8 cellular contexts compared by ENCODE assay signal in the genomic region with DNA sequence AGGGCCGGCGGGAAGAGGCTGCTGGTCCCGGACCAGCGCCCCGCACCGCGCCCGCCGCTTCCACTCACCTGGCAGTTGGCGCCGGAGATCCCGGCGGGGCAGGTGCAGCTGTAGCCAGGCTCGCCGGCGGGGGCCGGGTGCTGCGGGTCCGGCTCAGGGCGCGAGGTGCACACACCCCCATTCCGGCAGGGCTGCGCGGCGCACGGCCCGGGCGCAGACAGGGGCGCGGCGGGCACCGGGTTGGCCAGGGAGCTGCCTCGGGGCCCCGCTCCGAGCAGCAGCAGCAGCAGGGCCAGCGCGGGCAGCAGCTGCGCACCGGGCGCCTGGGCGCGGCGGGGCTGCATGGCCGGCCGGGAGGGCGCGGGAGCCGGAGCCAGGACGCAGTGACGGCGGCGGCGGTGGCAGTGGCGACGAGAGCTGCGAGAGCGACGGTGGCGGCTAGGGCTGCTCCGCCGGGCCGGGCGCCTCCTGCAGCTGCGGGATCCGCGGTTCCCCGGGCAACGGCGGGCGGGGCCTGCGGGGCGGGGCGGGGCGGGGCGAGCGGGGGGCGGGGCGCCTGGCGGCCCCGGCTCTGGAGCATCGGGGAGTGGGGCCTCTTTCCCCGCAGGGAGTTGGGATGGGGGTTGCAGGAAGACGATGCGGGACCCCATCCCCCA. TPM values are rescaled to one million over a fixed set of nuclear protein-coding genes. Genes with fewer than 3 reads are reported as not detected.
DNase-seq lines count a peak whose midpoint lies in the region; ATAC-seq and TF ChIP-seq lines count a peak whose summit lies in the region.

A gene with protein sequence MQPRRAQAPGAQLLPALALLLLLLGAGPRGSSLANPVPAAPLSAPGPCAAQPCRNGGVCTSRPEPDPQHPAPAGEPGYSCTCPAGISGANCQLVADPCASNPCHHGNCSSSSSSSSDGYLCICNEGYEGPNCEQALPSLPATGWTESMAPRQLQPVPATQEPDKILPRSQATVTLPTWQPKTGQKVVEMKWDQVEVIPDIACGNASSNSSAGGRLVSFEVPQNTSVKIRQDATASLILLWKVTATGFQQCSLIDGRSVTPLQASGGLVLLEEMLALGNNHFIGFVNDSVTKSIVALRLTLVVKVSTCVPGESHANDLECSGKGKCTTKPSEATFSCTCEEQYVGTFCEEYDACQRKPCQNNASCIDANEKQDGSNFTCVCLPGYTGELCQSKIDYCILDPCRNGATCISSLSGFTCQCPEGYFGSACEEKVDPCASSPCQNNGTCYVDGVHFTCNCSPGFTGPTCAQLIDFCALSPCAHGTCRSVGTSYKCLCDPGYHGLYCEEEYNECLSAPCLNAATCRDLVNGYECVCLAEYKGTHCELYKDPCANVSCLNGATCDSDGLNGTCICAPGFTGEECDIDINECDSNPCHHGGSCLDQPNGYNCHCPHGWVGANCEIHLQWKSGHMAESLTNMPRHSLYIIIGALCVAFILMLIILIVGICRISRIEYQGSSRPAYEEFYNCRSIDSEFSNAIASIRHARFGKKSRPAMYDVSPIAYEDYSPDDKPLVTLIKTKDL (minus strand): TSS at position 476 of the 656 bp plus-strand sequence. CDS start 132 bp downstream, at position 344.

- H3K9me3 ChIP-seq in esophagus (ENCODE audit: control insufficient read depth in 2 of 2, insufficient read depth in 1 of 2, low read depth in 1 of 2, low read length in 1 of 2) (peaks cover 2 to 4% of the 10 kb centered on the region in 2 donors), upper lobe of left lung (no peaks in the 10 kb centered on the region)
- H3K9me3 ChIP-seq in naive thymus-derived CD4-positive, alpha-beta T cell (ENCODE audit: control insufficient read depth in 2 of 3, low read length in 3 of 3) = no peaks in the 10 kb centered on the region

- H3K36me3 ChIP-seq in esophagus (ENCODE audit: control insufficient read depth in 2 of 2, insufficient read depth in 2 of 2, low read length in 1 of 2) (no peaks in the 10 kb centered on the region), upper lobe of left lung (no peaks in the 10 kb centered on the region)
- no peaks in the 10 kb centered on the region for H3K36me3 ChIP-seq in naive thymus-derived CD4-positive, alpha-beta T cell (ENCODE audit: control insufficient read depth in 2 of 3, insufficient read depth in 3 of 3, low read length in 3 of 3)

- no peak for TF ChIP-seq CTCF in upper lobe of left lung (IDR thresholded peaks at IDR 0.05)

- WGBS in esophagus, 2 donors = 1% methylated on average over 73 to 84 of the region's 84 CpGs
- WGBS in upper lobe of left lung, 2 donors = 2% methylated on average over 14 to 33 of the region's 84 CpGs

- peaks cover 0 to 23% (median 13%) of the 10 kb centered on the region in 7 donors for H3K4me1 Mint-ChIP-seq in naive thymus-derived CD4-positive, alpha-beta T cell

- H3K4me1 ChIP-seq in esophagus (ENCODE audit: control insufficient read depth in 2 of 2, insufficient read depth in 2 of 2, low read length in 1 of 2) = peaks cover 5 to 11% of the 10 kb centered on the region in 2 donors
- H3K4me1 ChIP-seq in naive thymus-derived CD4-positive, alpha-beta T cell (ENCODE audit: control insufficient read depth in 2 of 2, insufficient read depth in 2 of 2, low read length in 2 of 2) = peaks cover 4 to 10% of the 10 kb centered on the region in 2 donors
- H3K4me1 ChIP-seq in upper lobe of left lung = peaks cover 15 to 24% (median 21%) of the 10 kb centered on the region in 4 donors

- no peak within 1 kb of the TSS for H3K27ac ChIP-seq in esophagus (ENCODE audit: low read depth in 2 of 2, low read length in 1 of 2)
- no peak within 1 kb of the TSS for H3K27ac ChIP-seq in naive thymus-derived CD4-positive, alpha-beta T cell (ENCODE audit: low read depth, low read length)
- H3K27ac ChIP-seq in upper lobe of left lung = no peak within 1 kb of the TSS

- H3K9me3 Mint-ChIP-seq in naive thymus-derived CD4-positive, alpha-beta T cell = peaks cover 0 to 23% (median 8%) of the 10 kb centered on the region in 11 donors

- peak; percentile 42 to 87 (median 77) for DNase-seq in NCI-H1417 (lab: John Stamatoyannopoulos, UW)
- DNase-seq in NCI-H1417 treated with DMSO at 0.1 percent for 48 hours (lab: John Stamatoyannopoulos, UW) = no peak
- peak; percentile 22 for DNase-seq in NCI-H2171 (lab: John Stamatoyannopoulos, UW)
- peak; percentile 75 for DNase-seq in activated CD8-positive, alpha-beta memory T cell treated with anti-CD3 and anti-CD28 coated beads for 24 hours
- peak in 8 of 9 donors; percentile 19 to 62 (median 36) for DNase-seq in naive thymus-derived CD4-positive, alpha-beta T cell
- DNase-seq in upper lobe of left lung = peak in 1 of 2 donors; percentile 87

- ATAC-seq in HG02763 (IDR thresholded peaks at IDR 0.05; ENCODE audit: unreplicated experiment) (peak; percentile 62), upper lobe of left lung (ENCODE audit: low FRiP score in 2 of 2) (peak in 1 of 2 donors; percentile 42)
- ATAC-seq in naive thymus-derived CD4-positive, alpha-beta T cell = peak; percentile 83

- CTCF ChIA-PET in naive thymus-derived CD4-positive, alpha-beta T cell (lab: Charles Lee) = no interaction called here

- H3K27ac Mint-ChIP-seq in naive thymus-derived CD4-positive, alpha-beta T cell = no peak within 1 kb of the TSS

- POLR2A ChIA-PET in naive thymus-derived CD4-positive, alpha-beta T cell (lab: Charles Lee) = no interaction called here

- TF ChIP-seq POLR2A in upper lobe of left lung (IDR thresholded peaks at IDR 0.05) = no peak

- peak within 1 kb of the TSS; percentile 40 to 45 for H3K4me3 ChIP-seq in esophagus (ENCODE audit: low read depth in 1 of 2, low read length in 2 of 2)
- no peak within 1 kb of the TSS for H3K4me3 ChIP-seq in naive thymus-derived CD4-positive, alpha-beta T cell (ENCODE audit: low read length)
- peak within 1 kb of the TSS in 3 of 4 donors; percentile 40 to 45 (median 40) for H3K4me3 ChIP-seq in upper lobe of left lung

- H3K27me3 ChIP-seq in esophagus (ENCODE audit: control insufficient read depth in 1 of 2, insufficient read depth in 2 of 2, low read length in 2 of 2) = peaks cover 0 to 30% of the 10 kb centered on the region in 2 donors
- H3K27me3 ChIP-seq in naive thymus-derived CD4-positive, alpha-beta T cell (ENCODE audit: control insufficient read depth in 2 of 2, insufficient read depth in 2 of 2, low read length in 2 of 2) = peaks cover 6 to 15% of the 10 kb centered on the region in 2 donors
- peaks cover 0 to 36% (median 21%) of the 10 kb centered on the region in 4 donors for H3K27me3 ChIP-seq in upper lobe of left lung

- no peak for TF ChIP-seq EP300 in upper lobe of left lung (IDR thresholded peaks at IDR 0.05)

- peaks cover 0 to 9% (median 0%) of the 10 kb centered on the region in 5 donors for H3K36me3 Mint-ChIP-seq in naive thymus-derived CD4-positive, alpha-beta T cell

- intact Hi-C loops in naive thymus-derived CD4-positive, alpha-beta T cell (cut with micrococcal nuclease) = loop anchor here in 1 of 2 donors (2.0 kb wide), 1 partner anchor 1823 kb away; no protein-coding TSS in a partner anchor

- peaks cover 60 to 83% (median 72%) of the 10 kb centered on the region in 5 donors for H3K27me3 Mint-ChIP-seq in naive thymus-derived CD4-positive, alpha-beta T cell

- peak within 1 kb of the TSS; percentile 33 to 82 (median 58) for H3K4me3 Mint-ChIP-seq in naive thymus-derived CD4-positive, alpha-beta T cell

RNA-seq across cellular contexts. Expression of the gene that starts here (rescaled TPM):
- polyA plus RNA-seq in esophagus = under 1 TPM; 0.24 to 0.29 TPM
- not detected for total RNA-seq in naive thymus-derived CD4-positive, alpha-beta T cell
- not detected for polyA plus RNA-seq in naive thymus-derived CD4-positive, alpha-beta T cell
- total RNA-seq in upper lobe of left lung = 1 to 10 TPM in 3 of 6 donors, under 1 TPM in 3; 0.31 to 2.1 (median 0.98) TPM

Comparison
In these comparisons a context has a peak if more than half of its experiments do, and no peak if none do; other contexts are left out.
1. Peak in DNase-seq and ATAC-seq in naive thymus-derived CD4-positive, alpha-beta T cell; RNA of the gene not detected or under 1 TPM.